ENCODE assay signal across 18 cellular contexts in the genomic region with DNA sequence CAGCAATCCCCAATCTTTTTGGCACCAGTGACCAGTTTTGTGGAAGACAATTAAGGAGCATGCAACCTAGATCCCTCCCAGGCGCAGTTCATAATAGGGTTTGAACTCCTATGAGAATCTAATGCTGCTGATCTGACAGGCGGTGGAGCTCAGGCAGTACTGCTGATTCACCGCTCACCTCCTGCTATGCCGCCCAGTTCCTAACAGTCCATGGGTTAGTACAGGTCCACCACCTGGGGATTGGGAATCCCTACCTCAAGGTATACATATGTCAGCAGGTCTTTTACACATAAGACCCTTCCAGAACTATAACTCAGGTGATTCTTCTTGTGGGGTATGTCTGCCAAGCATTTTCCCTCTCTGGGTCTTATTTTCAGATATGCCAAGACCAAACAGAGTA.
A peak's percentile ranks its signal among the peaks of the same experiment; 100 is the strongest.
DNase-seq lines count a peak whose midpoint lies in the region; ATAC-seq and TF ChIP-seq lines count a peak whose summit lies in the region.
"Had no signal": no experiment of that assay in that cellular context is flagged by ENCODE, and none has a peak within 500 bp of the region (broad histone marks: within the 10 kb centered on the region; RNA-seq: fewer than 3 reads in every experiment).

No MANE protein-coding gene starts in this region.

- H3K4me3 ChIP-seq in HEK293 (ENCODE audit: low read depth, low read length) (no peak overlapping the region), trophoblast cell (ENCODE audit: low read depth, low read length) (no peak overlapping the region)
- H3K4me3 ChIP-seq: BLaER1 had no signal

- peaks cover 0 to 4% of the 10 kb centered on the region in 2 donors for H3K9me3 Mint-ChIP-seq in stimulated activated naive B cell treated with anti-CD40 and anti-IgM and Interleukin-4, amounts not matched to agents 10 μg/mL and 1 μg/mL and 100 μg/mL, for 72 hours
- H3K9me3 Mint-ChIP-seq: CD8-positive, alpha-beta memory T cell had no signal

- H3K4me3 Mint-ChIP-seq in stimulated activated naive B cell treated with anti-CD40 and anti-IgM and Interleukin-4, amounts not matched to agents 10 μg/mL and 1 μg/mL and 100 μg/mL, for 72 hours: no peak overlapping the region
- H3K4me3 Mint-ChIP-seq: CD14-positive monocyte; CD4-positive, alpha-beta memory T cell; CD4-positive, CD25-positive, alpha-beta regulatory T cell; CD8-positive, alpha-beta memory T cell had no signal

- no peak overlapping the region for H2AK5ac ChIP-seq in trophoblast cell (ENCODE audit: low read length)

- H2BK120ac ChIP-seq in trophoblast cell (ENCODE audit: insufficient read depth, low read length, poor library complexity): no peak overlapping the region

- no peak overlapping the region for H3K4ac ChIP-seq in trophoblast cell (ENCODE audit: low read depth, low read length)

- H3K23ac ChIP-seq in trophoblast cell (ENCODE audit: low read length): no peak overlapping the region

- CTCF ChIA-PET in HEK293 (lab: Yijun Ruan, JAX): no interaction called here

- peak overlapping the region; percentile 60 for H3K27ac Mint-ChIP-seq in stimulated activated naive B cell treated with anti-CD40 and anti-IgM and Interleukin-4, amounts not matched to agents 10 μg/mL and 1 μg/mL and 100 μg/mL, for 72 hours
- H3K27ac Mint-ChIP-seq: CD14-positive monocyte; CD4-positive, alpha-beta memory T cell; CD4-positive, CD25-positive, alpha-beta regulatory T cell had no signal

- DNase-seq in trophoblast cell: no peak
- no peak for DNase-seq in stimulated activated naive B cell treated with anti-CD40 and anti-IgM and Interleukin-4, amounts not matched to agents 10 μg/mL and 1 μg/mL and 100 μg/mL, for 72 hours
- DNase-seq in activated CD8-positive, alpha-beta memory T cell treated with anti-CD3 and anti-CD28 coated beads, Interleukin-2, amount 50 U/mL, for 48 hours: no peak
- no peak for DNase-seq in stimulated activated CD4-positive, alpha-beta T cell treated with anti-CD3 and anti-CD28 coated beads, Interleukin-4, amount 100 ng/mL, for 4 hours
- DNase-seq: 8988T; ACHN; BE2C; C1 segment of cervical spinal cord; CD4-positive, alpha-beta memory T cell; CD4-positive, CD25-positive, alpha-beta regulatory T cell; CD8-positive, alpha-beta memory T cell; COR-L47; DMS79 treated with DMSO at 0.1 percent for 48 hours; GF-D8 had no signal

- H3K79me1 ChIP-seq in trophoblast cell (ENCODE audit: low read length): no peaks in the 10 kb centered on the region

- H3K36me3 ChIP-seq in HEK293 (ENCODE audit: control insufficient read depth in 2 of 2, insufficient read depth in 1 of 2, low read length in 2 of 2): no peaks in the 10 kb centered on the region
- H3K36me3 ChIP-seq in trophoblast cell (ENCODE audit: control insufficient read depth in 1 of 2, insufficient read depth in 2 of 2, low read length in 2 of 2): no peaks in the 10 kb centered on the region
- H3K36me3 ChIP-seq: BE2C, BLaER1 had no signal

- no peak overlapping the region for H3K4me2 ChIP-seq in trophoblast cell (ENCODE audit: low read length)
- H3K4me2 ChIP-seq: BLaER1 had no signal

- H3K79me2 ChIP-seq in trophoblast cell (ENCODE audit: control insufficient read depth, insufficient read depth, low read length, poor library complexity): no peaks in the 10 kb centered on the region

- no peaks in the 10 kb centered on the region for H3K9me3 ChIP-seq in HEK293 (ENCODE audit: control insufficient read depth, insufficient read depth, low read depth, low read length)
- no peaks in the 10 kb centered on the region for H3K9me3 ChIP-seq in trophoblast cell (ENCODE audit: insufficient read depth, low read depth, low read length)
- H3K9me3 ChIP-seq: BE2C, BLaER1 had no signal

- no peak for TF ChIP-seq CTCF in HEK293 (tag by site-specific recombination; IDR thresholded peaks at IDR 0.05)

- H4K8ac ChIP-seq in trophoblast cell (ENCODE audit: low read depth, low read length): no peak overlapping the region

- H3K9ac ChIP-seq in trophoblast cell (ENCODE audit: low read length): no peak overlapping the region
- H3K9ac ChIP-seq: BLaER1 had no signal

- peaks cover 5% of the 10 kb centered on the region; the same call in 1 of the 2 replicates for H3K4me1 ChIP-seq in HEK293 (ENCODE audit: control insufficient read depth, insufficient read depth, low read length)
- H3K4me1 ChIP-seq in trophoblast cell (ENCODE audit: control insufficient read depth in 1 of 2, insufficient read depth in 2 of 2, low read length in 2 of 2): no peaks in the 10 kb centered on the region
- H3K4me1 ChIP-seq: BE2C, BLaER1 had no signal

- H3K14ac ChIP-seq in trophoblast cell (ENCODE audit: low read length): no peak overlapping the region

- H3K36me3 Mint-ChIP-seq in stimulated activated naive B cell treated with anti-CD40 and anti-IgM and Interleukin-4, amounts not matched to agents 10 μg/mL and 1 μg/mL and 100 μg/mL, for 72 hours: peaks cover 18 to 38% of the 10 kb centered on the region in 2 donors
- H3K36me3 Mint-ChIP-seq: CD14-positive monocyte; CD4-positive, alpha-beta memory T cell; CD4-positive, CD25-positive, alpha-beta regulatory T cell; CD8-positive, alpha-beta memory T cell had no signal

- peak overlapping the region; percentile 40 for H3K18ac ChIP-seq in trophoblast cell (ENCODE audit: low read length)

- no peak overlapping the region for H2BK5ac ChIP-seq in trophoblast cell (ENCODE audit: low read depth, low read length, poor library complexity)

- no peak overlapping the region for H4K12ac ChIP-seq in trophoblast cell (ENCODE audit: low read depth, low read length)

- no peaks in the 10 kb centered on the region for H3K27me3 ChIP-seq in trophoblast cell (ENCODE audit: insufficient read depth, low read length)
- H3K27me3 ChIP-seq: BE2C, BLaER1 had no signal

- POLR2A ChIA-PET in HEK293 (lab: Yijun Ruan, JAX): no interaction called here

- no peak overlapping the region for H2AFZ ChIP-seq in trophoblast cell (ENCODE audit: insufficient read depth, low read length, poor library complexity)

- peaks cover 25 to 45% of the 10 kb centered on the region in 2 donors for H3K4me1 Mint-ChIP-seq in stimulated activated naive B cell treated with anti-CD40 and anti-IgM and Interleukin-4, amounts not matched to agents 10 μg/mL and 1 μg/mL and 100 μg/mL, for 72 hours
- H3K4me1 Mint-ChIP-seq: CD4-positive, alpha-beta memory T cell; CD4-positive, CD25-positive, alpha-beta regulatory T cell; CD8-positive, alpha-beta memory T cell had no signal

- WGBS in trophoblast cell (ENCODE audit: extremely low coverage, insufficient coverage, insufficient read length): no CpG with 5 or more reads among the region's 4 CpGs

- H3K27ac ChIP-seq in HEK293 (ENCODE audit: extremely low read depth, low read depth, low read length): no peak overlapping the region
- no peak overlapping the region for H3K27ac ChIP-seq in trophoblast cell (ENCODE audit: low read depth, low read length)
- H3K27ac ChIP-seq: BLaER1 had no signal

- ATAC-seq in stimulated activated naive B cell treated with anti-CD40 and anti-IgM and Interleukin-4, amounts not matched to agents 10 μg/mL and 1 μg/mL and 100 μg/mL, for 72 hours (replicated peaks): no peak
- no peak for ATAC-seq in GM21381 (IDR thresholded peaks at IDR 0.05; ENCODE audit: unreplicated experiment)

- no peak overlapping the region for H2BK12ac ChIP-seq in trophoblast cell (ENCODE audit: low read length)

- no peak overlapping the region for H4K91ac ChIP-seq in trophoblast cell (ENCODE audit: low read depth, low read length)

- H3K27me3 Mint-ChIP-seq in stimulated activated naive B cell treated with anti-CD40 and anti-IgM and Interleukin-4, amounts not matched to agents 10 μg/mL and 1 μg/mL and 100 μg/mL, for 72 hours: no peaks in the 10 kb centered on the region

TF ChIP-seq in HEK293, 187 proteins besides CTCF, POLR2A, EP300 and RAD21:
- TF ChIP-seq GLIS2 (tag by site-specific recombination; IDR thresholded peaks at IDR 0.05) (no peak), ZNF549 (tag by site-specific recombination; IDR thresholded peaks at IDR 0.05) (peak; percentile 87), ZNF10 (tag by site-specific recombination; IDR thresholded peaks at IDR 0.05) (no peak)
